Comparison of ENCODE assay signal across 27 cellular contexts in the genomic region with DNA sequence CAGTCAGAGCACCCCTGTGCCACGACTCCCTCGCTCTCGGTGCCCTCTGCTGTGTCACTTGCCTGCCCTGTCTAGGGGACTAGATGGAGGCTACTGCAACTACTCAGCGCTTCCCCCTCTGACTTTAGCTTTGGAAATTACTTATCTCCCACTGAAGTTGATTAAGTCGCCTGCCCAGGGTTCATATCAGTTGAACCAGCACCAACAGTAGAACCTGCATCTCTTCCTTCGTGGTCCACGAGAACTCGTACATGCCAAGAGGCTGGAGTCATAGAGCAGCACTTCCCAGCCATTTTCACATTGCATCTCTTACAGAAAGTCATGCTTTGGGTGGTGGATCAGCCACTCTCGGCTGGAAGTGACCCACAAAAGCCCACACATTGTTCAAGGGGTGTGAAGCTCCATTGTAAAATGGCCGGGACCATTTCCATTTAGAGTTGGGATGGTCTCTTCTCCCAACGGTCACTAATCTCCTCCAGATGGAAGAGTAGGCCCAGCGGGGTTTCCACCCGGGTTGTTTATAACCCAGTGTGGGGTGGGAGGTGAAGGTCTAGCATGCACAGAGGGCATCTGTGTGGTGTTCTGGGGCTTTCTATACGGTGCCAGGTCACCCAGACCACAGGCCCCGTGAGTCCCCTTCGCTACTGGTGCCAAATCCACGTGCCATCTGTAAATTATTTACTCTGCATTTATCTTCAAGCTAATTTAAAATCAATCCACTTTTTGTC. TPM values are rescaled to one million over a fixed set of nuclear protein-coding genes. Genes with fewer than 3 reads are reported as not detected.
"Had no signal": no experiment of that assay in that cellular context is flagged by ENCODE, and none has a peak within 500 bp of the region (broad histone marks: within the 10 kb centered on the region; RNA-seq: fewer than 3 reads in every experiment).

No MANE protein-coding gene starts in this region.

- H3K36me3 Mint-ChIP-seq: mesothelial cell of epicardium; naive B cell; stimulated activated effector memory CD8-positive, alpha-beta T cell treated with anti-CD3 and anti-CD28 coated beads, Interleukin-12 subunit alpha, Interleukin-12 subunit beta, amount 100 ng/mL, for 72 hours had no signal

- H3K27me3 ChIP-seq: right lobe of liver, thyroid gland, upper lobe of right lung had no signal

- DNase-seq: activated CD4-positive, alpha-beta T cell treated with anti-CD3 and anti-CD28 coated beads for 4 hours; activated CD4-positive, alpha-beta T cell treated with anti-CD3 and anti-CD28 coated beads, Interleukin-2, amount 50 U/mL, for 4 hours; activated CD4-positive, CD25-positive, alpha-beta regulatory T cell; activated gamma-delta T cell treated with Interleukin-2 at 50 U/mL for 16 hours; activated naive CD4-positive, alpha-beta T cell treated with anti-CD3 and anti-CD28 coated beads, Interleukin-2, amount 50 U/mL, for 16 hours; activated T-cell treated with anti-CD3 and anti-CD28 coated beads, Interleukin-2, amount 50 U/mL, for 4 hours; amniotic stem cell; dermis blood vessel endothelial cell; effector CD4-positive, alpha-beta T cell; left ventricle myocardium inferior; naive B cell; occipital lobe; right lobe of liver; SK-N-SH; stimulated activated CD4-positive, alpha-beta T cell treated with anti-CD3 and anti-CD28 coated beads, Interleukin-4, amount 100 ng/mL, for 24 hours; SW 1271; T-helper 17 cell; T1000; thyroid gland; upper lobe of right lung had no signal

- H3K27me3 Mint-ChIP-seq: stimulated activated naive CD8-positive, alpha-beta T cell treated with anti-CD3 and anti-CD28 coated beads, Interleukin-15, Interleukin-2, amounts not matched to agents 100 ng/mL and 50 ng/mL, for 24 hours had no signal

- H3K4me1 ChIP-seq: right lobe of liver, thyroid gland, upper lobe of right lung had no signal

- H3K27ac Mint-ChIP-seq: activated T-helper 17 cell treated with anti-CD3 and anti-CD28 coated beads, Interleukin-2, amount 50 U/mL, for 72 hours; mesothelial cell of epicardium; naive B cell; stimulated activated effector memory CD8-positive, alpha-beta T cell treated with anti-CD3 and anti-CD28 coated beads, Interleukin-12 subunit alpha, Interleukin-12 subunit beta, amount 100 ng/mL, for 72 hours; stimulated activated naive CD8-positive, alpha-beta T cell treated with anti-CD3 and anti-CD28 coated beads, Interleukin-15, Interleukin-2, amounts not matched to agents 100 ng/mL and 50 ng/mL, for 24 hours; T-helper 17 cell had no signal

- ATAC-seq: activated T-cell treated with anti-CD3 and anti-CD28 coated beads, Interleukin-2, amount 50 U/mL, for 4 hours; activated T-helper 17 cell treated with anti-CD3 and anti-CD28 coated beads, Interleukin-2, amount 50 U/mL, for 72 hours; right lobe of liver; stimulated activated effector memory CD8-positive, alpha-beta T cell treated with anti-CD3 and anti-CD28 coated beads, Interleukin-12 subunit alpha, Interleukin-12 subunit beta, amount 100 ng/mL, for 72 hours; T-helper 17 cell; upper lobe of right lung had no signal

- H3K4me3 ChIP-seq: left ventricle myocardium inferior, right lobe of liver, thyroid gland, upper lobe of right lung had no signal

- H3K4me1 Mint-ChIP-seq: activated T-helper 17 cell treated with anti-CD3 and anti-CD28 coated beads, Interleukin-2, amount 50 U/mL, for 72 hours; central memory CD8-positive, alpha-beta T cell; naive B cell; stimulated activated effector memory CD8-positive, alpha-beta T cell treated with anti-CD3 and anti-CD28 coated beads, Interleukin-12 subunit alpha, Interleukin-12 subunit beta, amount 100 ng/mL, for 72 hours; T-helper 17 cell had no signal

- H3K4me3 Mint-ChIP-seq: activated T-cell treated with anti-CD3 and anti-CD28 coated beads, Interleukin-2, amount 50 U/mL, for 4 hours; activated T-helper 17 cell treated with anti-CD3 and anti-CD28 coated beads, Interleukin-2, amount 50 U/mL, for 72 hours; central memory CD8-positive, alpha-beta T cell; mesothelial cell of epicardium; stimulated activated effector memory CD8-positive, alpha-beta T cell treated with anti-CD3 and anti-CD28 coated beads, Interleukin-12 subunit alpha, Interleukin-12 subunit beta, amount 100 ng/mL, for 72 hours; stimulated activated naive CD8-positive, alpha-beta T cell treated with anti-CD3 and anti-CD28 coated beads, Interleukin-15, Interleukin-2, amounts not matched to agents 100 ng/mL and 50 ng/mL, for 24 hours; T-helper 17 cell had no signal

- H3K27ac ChIP-seq: epithelial cell of prostate, left ventricle myocardium inferior, right lobe of liver, thyroid gland, upper lobe of right lung had no signal

- H3K9me3 ChIP-seq: left ventricle myocardium inferior, right lobe of liver, SK-N-SH, thyroid gland, upper lobe of right lung had no signal

- H3K36me3 ChIP-seq: left ventricle myocardium inferior, thyroid gland, upper lobe of right lung had no signal

- H3K9me3 Mint-ChIP-seq: activated T-cell treated with anti-CD3 and anti-CD28 coated beads, Interleukin-2, amount 50 U/mL, for 4 hours; activated T-helper 17 cell treated with anti-CD3 and anti-CD28 coated beads, Interleukin-2, amount 50 U/mL, for 72 hours; central memory CD8-positive, alpha-beta T cell; mesothelial cell of epicardium; naive B cell; stimulated activated effector memory CD8-positive, alpha-beta T cell treated with anti-CD3 and anti-CD28 coated beads, Interleukin-12 subunit alpha, Interleukin-12 subunit beta, amount 100 ng/mL, for 72 hours; stimulated activated naive CD8-positive, alpha-beta T cell treated with anti-CD3 and anti-CD28 coated beads, Interleukin-15, Interleukin-2, amounts not matched to agents 100 ng/mL and 50 ng/mL, for 24 hours had no signal

- H3K4me2 ChIP-seq: SK-N-SH had no signal

RNA-seq across cellular contexts. Expression of gene STEAP3, which starts 38.0 kb away (rescaled TPM):
- total RNA-seq: occipital lobe had no signal
- polyA plus RNA-seq: neural cell had no signal
